In genomic region chr15:64633332-64633731, GRCh38 we compare ENCODE assay signal across 16 cellular contexts.
DNase-seq lines count a peak whose midpoint lies in the region; ATAC-seq and TF ChIP-seq lines count a peak whose summit lies in the region.
"Had no signal": no experiment of that assay in that cellular context is flagged by ENCODE, and none has a peak within 500 bp of the region (broad histone marks: within the 10 kb centered on the region; RNA-seq: fewer than 3 reads in every experiment).

No MANE protein-coding gene starts in this region.

- H3K27me3 ChIP-seq in cardiac muscle cell (no peaks in the 10 kb centered on the region), heart left ventricle (no peaks in the 10 kb centered on the region), transverse colon (no peaks in the 10 kb centered on the region)
- H3K27me3 ChIP-seq: gastroesophageal sphincter had no signal

- H3K27ac ChIP-seq in cardiac muscle cell, result peak overlapping the region; percentile 48
- H3K27ac ChIP-seq in heart left ventricle, result peak overlapping the region in 1 of 12 donors; percentile 40
- peak overlapping the region in 3 of 4 donors; percentile 30 to 61 (median 51) for H3K27ac ChIP-seq in transverse colon
- H3K27ac ChIP-seq: gastroesophageal sphincter had no signal

- H3K27ac Mint-ChIP-seq in WTC11, result peak overlapping the region; percentile 86
- H3K27ac Mint-ChIP-seq in immature natural killer cell, result peak overlapping the region; percentile 81 to 91 (median 90)

- WGBS in heart left ventricle, 4 donors, result 93 to 99% (median 97%) methylated on average over 5 of the region's 5 CpGs
- 96 to 100% methylated on average over 3 to 5 of the region's 5 CpGs for WGBS in transverse colon (ENCODE audit: low coverage in 1 of 2), 2 donors

- ATAC-seq in heart left ventricle (no peak), WTC11 (no peak), HG03097 (IDR thresholded peaks at IDR 0.05; ENCODE audit: low FRiP score, unreplicated experiment) (no peak)
- ATAC-seq: gastroesophageal sphincter, HCT116 had no signal

- H3K36me3 Mint-ChIP-seq in WTC11 (peaks cover 17% of the 10 kb centered on the region), immature natural killer cell (peaks cover 0 to 13% (median 12%) of the 10 kb centered on the region in 3 donors)

- no peak for TF ChIP-seq POLR2A in heart left ventricle (IDR thresholded peaks at IDR 0.05)
- TF ChIP-seq POLR2A in transverse colon (IDR thresholded peaks at IDR 0.05), result no peak

- H3K4me1 ChIP-seq in cardiac muscle cell (ENCODE audit: low read depth), result peaks cover 34% of the 10 kb centered on the region
- H3K4me1 ChIP-seq in heart left ventricle, result peaks cover 7 to 54% (median 24%) of the 10 kb centered on the region in 12 donors
- H3K4me1 ChIP-seq in transverse colon, result peaks cover 5 to 48% (median 30%) of the 10 kb centered on the region in 4 donors

- intact Hi-C loops in heart left ventricle (cut with DNase I) (no loop called here), transverse colon (cut with DNase I; ENCODE audit: low total_unique reads) (no loop called here)

- in situ Hi-C loops in transverse colon (cut with MboI; ENCODE audit: low pct_ligation_motif_present in 1 of 4, low pct_unique_long_range_greater_than_20kb in 1 of 4, low sequenced_read_pairs in 3 of 4), result loop anchor here in 1 of 4 donors (25.0 kb wide), 1 partner anchor 196 kb away; no protein-coding TSS in a partner anchor

- no peak for TF ChIP-seq CTCF in cardiac muscle cell (IDR thresholded peaks at IDR 0.05; ENCODE audit: low read depth, low read length)
- TF ChIP-seq CTCF in heart left ventricle (IDR thresholded peaks at IDR 0.05), result no peak
- no peak for TF ChIP-seq CTCF in WTC11 (IDR thresholded peaks at IDR 0.05)
- no peak for TF ChIP-seq CTCF in transverse colon (IDR thresholded peaks at IDR 0.05)

- H3K9me3 ChIP-seq in cardiac muscle cell (ENCODE audit: low read depth) (no peaks in the 10 kb centered on the region), heart left ventricle (peaks cover 0 to 12% (median 0%) of the 10 kb centered on the region in 12 donors), transverse colon (no peaks in the 10 kb centered on the region)
- H3K9me3 ChIP-seq: gastroesophageal sphincter had no signal

- H3K4me3 ChIP-seq in cardiac muscle cell, result no peak overlapping the region
- H3K4me3 ChIP-seq in heart left ventricle, result no peak overlapping the region
- no peak overlapping the region for H3K4me3 ChIP-seq in transverse colon
- H3K4me3 ChIP-seq: gastroesophageal sphincter had no signal

- no peak for TF ChIP-seq EP300 in transverse colon (IDR thresholded peaks at IDR 0.05; ENCODE audit: low read depth)

- no peaks in the 10 kb centered on the region for H3K36me3 ChIP-seq in cardiac muscle cell
- peaks cover 0 to 13% (median 0%) of the 10 kb centered on the region in 9 donors for H3K36me3 ChIP-seq in heart left ventricle
- H3K36me3 ChIP-seq in transverse colon, result no peaks in the 10 kb centered on the region

- peaks cover 39% of the 10 kb centered on the region for H3K4me1 Mint-ChIP-seq in WTC11
- peaks cover 56 to 81% of the 10 kb centered on the region in 2 donors for H3K4me1 Mint-ChIP-seq in immature natural killer cell

- CTCF ChIA-PET in WTC11 (lab: Charles Lee), result interaction anchor here (1.1 to 3.6 kb wide), 3 partner anchors 16 to 48 kb away, joined by 3 to 24 read pairs (median 4); no protein-coding TSS in a partner anchor

- H3K4me3 Mint-ChIP-seq in WTC11, result no peak overlapping the region
- H3K4me3 Mint-ChIP-seq in immature natural killer cell, result peak overlapping the region in 4 of 5 donors; percentile 36 to 60 (median 58)

- H3K27me3 Mint-ChIP-seq in WTC11 (ENCODE audit: low read depth), result no peaks in the 10 kb centered on the region
- peaks cover 2 to 5% (median 5%) of the 10 kb centered on the region in 3 donors for H3K27me3 Mint-ChIP-seq in immature natural killer cell (ENCODE audit: low read depth in 3 of 3)

- POLR2A ChIA-PET in WTC11 (lab: Charles Lee), result no interaction called here

- DNase-seq in cardiac muscle cell (ENCODE audit: low read depth in 1 of 2, low spot score in 1 of 2) (no peak), heart left ventricle (no peak), WTC11 (ENCODE audit: low spot score) (no peak), immature natural killer cell (no peak), transverse colon (no peak), OCI-M1 (lab: John Stamatoyannopoulos, UW) (no peak)
- DNase-seq in stimulated activated CD4-positive, alpha-beta T cell treated with anti-CD3 and anti-CD28 coated beads, Interleukin-12 subunit alpha, Interleukin-12 subunit beta, amount 100 ng/mL, for 4 hours, result no peak
- DNase-seq: cerebellar nuclear complex, DMS 273 treated with DMSO at 0.1 percent for 48 hours, mammary epithelial cell, NCI-H2081 treated with DMSO at 0.1 percent for 48 hours, Right ventricle myocardium superior, T1000 had no signal

- peaks cover 13% of the 10 kb centered on the region for H3K9me3 Mint-ChIP-seq in WTC11
- no peaks in the 10 kb centered on the region for H3K9me3 Mint-ChIP-seq in immature natural killer cell

TF ChIP-seq in WTC11, 78 proteins besides CTCF, POLR2A, EP300 and RAD21 (continues in another document):
- TF ChIP-seq JAZF1 (CRISPR knock-in tag; IDR thresholded peaks at IDR 0.05), result no peak
- no peak for TF ChIP-seq NR2C2 (CRISPR knock-in tag; IDR thresholded peaks at IDR 0.05)
- TF ChIP-seq ELF4 (CRISPR knock-in tag; IDR thresholded peaks at IDR 0.05; ENCODE audit: low read depth), result no peak
- TF ChIP-seq GTF2I (CRISPR knock-in tag; conservative IDR thresholded peaks at IDR 0.05), result no peak
- TF ChIP-seq TCF7 (CRISPR knock-in tag; IDR thresholded peaks at IDR 0.05; ENCODE audit: low read depth), result no peak
- TF ChIP-seq, protein P1, sequence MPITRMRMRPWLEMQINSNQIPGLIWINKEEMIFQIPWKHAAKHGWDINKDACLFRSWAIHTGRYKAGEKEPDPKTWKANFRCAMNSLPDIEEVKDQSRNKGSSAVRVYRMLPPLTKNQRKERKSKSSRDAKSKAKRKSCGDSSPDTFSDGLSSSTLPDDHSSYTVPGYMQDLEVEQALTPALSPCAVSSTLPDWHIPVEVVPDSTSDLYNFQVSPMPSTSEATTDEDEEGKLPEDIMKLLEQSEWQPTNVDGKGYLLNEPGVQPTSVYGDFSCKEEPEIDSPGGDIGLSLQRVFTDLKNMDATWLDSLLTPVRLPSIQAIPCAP (CRISPR knock-in tag; IDR thresholded peaks at IDR 0.05), result no peak
- TF ChIP-seq ZNF512 (CRISPR knock-in tag; IDR thresholded peaks at IDR 0.05; ENCODE audit: borderline replicate concordance), result no peak
- TF ChIP-seq HMGA2 (CRISPR knock-in tag; IDR thresholded peaks at IDR 0.05), result no peak
- TF ChIP-seq TEAD4 (CRISPR knock-in tag; IDR thresholded peaks at IDR 0.05), result no peak
- TF ChIP-seq, protein P2, sequence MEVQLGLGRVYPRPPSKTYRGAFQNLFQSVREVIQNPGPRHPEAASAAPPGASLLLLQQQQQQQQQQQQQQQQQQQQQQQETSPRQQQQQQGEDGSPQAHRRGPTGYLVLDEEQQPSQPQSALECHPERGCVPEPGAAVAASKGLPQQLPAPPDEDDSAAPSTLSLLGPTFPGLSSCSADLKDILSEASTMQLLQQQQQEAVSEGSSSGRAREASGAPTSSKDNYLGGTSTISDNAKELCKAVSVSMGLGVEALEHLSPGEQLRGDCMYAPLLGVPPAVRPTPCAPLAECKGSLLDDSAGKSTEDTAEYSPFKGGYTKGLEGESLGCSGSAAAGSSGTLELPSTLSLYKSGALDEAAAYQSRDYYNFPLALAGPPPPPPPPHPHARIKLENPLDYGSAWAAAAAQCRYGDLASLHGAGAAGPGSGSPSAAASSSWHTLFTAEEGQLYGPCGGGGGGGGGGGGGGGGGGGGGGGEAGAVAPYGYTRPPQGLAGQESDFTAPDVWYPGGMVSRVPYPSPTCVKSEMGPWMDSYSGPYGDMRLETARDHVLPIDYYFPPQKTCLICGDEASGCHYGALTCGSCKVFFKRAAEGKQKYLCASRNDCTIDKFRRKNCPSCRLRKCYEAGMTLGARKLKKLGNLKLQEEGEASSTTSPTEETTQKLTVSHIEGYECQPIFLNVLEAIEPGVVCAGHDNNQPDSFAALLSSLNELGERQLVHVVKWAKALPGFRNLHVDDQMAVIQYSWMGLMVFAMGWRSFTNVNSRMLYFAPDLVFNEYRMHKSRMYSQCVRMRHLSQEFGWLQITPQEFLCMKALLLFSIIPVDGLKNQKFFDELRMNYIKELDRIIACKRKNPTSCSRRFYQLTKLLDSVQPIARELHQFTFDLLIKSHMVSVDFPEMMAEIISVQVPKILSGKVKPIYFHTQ (CRISPR knock-in tag; IDR thresholded peaks at IDR 0.05), result no peak
- no peak for TF ChIP-seq IRF2 (CRISPR knock-in tag; IDR thresholded peaks at IDR 0.05; ENCODE audit: borderline replicate concordance, low read depth)
- no peak for TF ChIP-seq FOXJ3 (CRISPR knock-in tag; IDR thresholded peaks at IDR 0.05; ENCODE audit: borderline replicate concordance)
- no peak for TF ChIP-seq ZNF317 (CRISPR knock-in tag; IDR thresholded peaks at IDR 0.05; ENCODE audit: borderline replicate concordance, low read depth)
- TF ChIP-seq MYBL2 (CRISPR knock-in tag; IDR thresholded peaks at IDR 0.05), result no peak
